ENCODE assay signal across 1 cellular context in the genomic region with DNA sequence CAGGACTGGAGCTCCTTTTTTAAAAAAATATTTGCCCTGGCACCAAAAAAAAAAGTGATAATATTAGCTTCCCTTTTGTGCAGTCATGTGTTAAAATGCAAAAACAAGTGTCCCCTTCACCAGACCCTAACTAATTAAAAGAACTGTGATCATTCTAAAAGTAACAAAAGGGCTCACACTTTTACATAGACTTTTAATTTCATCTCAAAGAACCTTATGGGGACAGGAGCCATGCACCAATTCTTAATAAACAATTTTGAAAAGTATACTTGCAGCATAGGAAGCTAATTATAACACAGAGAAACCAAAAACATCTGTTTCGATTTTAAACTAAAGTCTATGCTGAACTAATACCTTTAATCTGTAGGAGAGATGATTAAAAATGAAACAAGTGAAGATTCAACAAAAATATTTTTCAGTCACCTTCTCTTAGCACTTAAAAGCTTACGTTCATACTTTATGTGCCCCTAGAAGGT.
TF ChIP-seq lines count a peak whose summit lies in the region.

No MANE protein-coding gene starts in this region.

TF ChIP-seq in GM12878, 131 proteins besides CTCF, POLR2A, EP300 and RAD21 (continued from another document and continues in another):
- TF ChIP-seq, protein P1, sequence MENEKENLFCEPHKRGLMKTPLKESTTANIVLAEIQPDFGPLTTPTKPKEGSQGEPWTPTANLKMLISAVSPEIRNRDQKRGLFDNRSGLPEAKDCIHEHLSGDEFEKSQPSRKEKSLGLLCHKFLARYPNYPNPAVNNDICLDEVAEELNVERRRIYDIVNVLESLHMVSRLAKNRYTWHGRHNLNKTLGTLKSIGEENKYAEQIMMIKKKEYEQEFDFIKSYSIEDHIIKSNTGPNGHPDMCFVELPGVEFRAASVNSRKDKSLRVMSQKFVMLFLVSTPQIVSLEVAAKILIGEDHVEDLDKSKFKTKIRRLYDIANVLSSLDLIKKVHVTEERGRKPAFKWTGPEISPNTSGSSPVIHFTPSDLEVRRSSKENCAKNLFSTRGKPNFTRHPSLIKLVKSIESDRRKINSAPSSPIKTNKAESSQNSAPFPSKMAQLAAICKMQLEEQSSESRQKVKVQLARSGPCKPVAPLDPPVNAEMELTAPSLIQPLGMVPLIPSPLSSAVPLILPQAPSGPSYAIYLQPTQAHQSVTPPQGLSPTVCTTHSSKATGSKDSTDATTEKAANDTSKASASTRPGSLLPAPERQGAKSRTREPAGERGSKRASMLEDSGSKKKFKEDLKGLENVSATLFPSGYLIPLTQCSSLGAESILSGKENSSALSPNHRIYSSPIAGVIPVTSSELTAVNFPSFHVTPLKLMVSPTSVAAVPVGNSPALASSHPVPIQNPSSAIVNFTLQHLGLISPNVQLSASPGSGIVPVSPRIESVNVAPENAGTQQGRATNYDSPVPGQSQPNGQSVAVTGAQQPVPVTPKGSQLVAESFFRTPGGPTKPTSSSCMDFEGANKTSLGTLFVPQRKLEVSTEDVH (IDR thresholded peaks at IDR 0.05; ENCODE audit: low read depth, partially characterized antibody), result no peak
- TF ChIP-seq NR2C1 (IDR thresholded peaks at IDR 0.05) (no peak), IRF4 (IDR thresholded peaks at IDR 0.05; ENCODE audit: low read depth, low read length) (0 out of 2 replicates have a peak, but pooled peaks have one; percentile 9), CBFB (IDR thresholded peaks at IDR 0.05; ENCODE audit: low read depth) (no peak), CBX5 (IDR thresholded peaks at IDR 0.05; ENCODE audit: low read depth) (0 out of 2 replicates have a peak, but pooled peaks have one; percentile 44), SREBF1 (IDR thresholded peaks at IDR 0.05; ENCODE audit: low read length) (no peak), CBX3 (IDR thresholded peaks at IDR 0.05; ENCODE audit: borderline replicate concordance, low read depth) (no peak), HDGF (IDR thresholded peaks at IDR 0.05) (no peak), IKZF2 (IDR thresholded peaks at IDR 0.05) (peak; percentile 18 to 30; a peak in 2 of 4 replicates), ZNF622 (IDR thresholded peaks at IDR 0.05) (no peak), SUZ12 (IDR thresholded peaks at IDR 0.05; ENCODE audit: unreplicated experiment) (no peak), FOS (IDR thresholded peaks at IDR 0.05; ENCODE audit: borderline replicate concordance, extremely low read depth, insufficient read length) (no peak), RFX5 (IDR thresholded peaks at IDR 0.05; ENCODE audit: low read depth, low read length) (no peak), TARDBP (IDR thresholded peaks at IDR 0.05; ENCODE audit: borderline replicate concordance) (no peak), SMARCA5 (IDR thresholded peaks at IDR 0.05) (no peak), ZNF274 (IDR thresholded peaks at IDR 0.05; ENCODE audit: insufficient read depth, insufficient read length) (no peak), SIN3A (IDR thresholded peaks at IDR 0.05; ENCODE audit: low read depth, low read length) (no peak), JUND (IDR thresholded peaks at IDR 0.05; ENCODE audit: low read depth, low read length) (no peak), ATF7 (IDR thresholded peaks at IDR 0.05; ENCODE audit: low read depth) (peak; percentile 54; the same call in 1 of the 2 replicates), ZZZ3 (IDR thresholded peaks at IDR 0.05; ENCODE audit: control insufficient read depth, insufficient read length, low read depth) (no peak), HDAC2 (IDR thresholded peaks at IDR 0.05) (0 out of 2 replicates have a peak, but pooled peaks have one; percentile 85), NBN (IDR thresholded peaks at IDR 0.05) (peak; percentile 76; the same call in 1 of the 2 replicates), SMAD1 (IDR thresholded peaks at IDR 0.05; ENCODE audit: low read depth, partially characterized antibody) (no peak), RCOR1 (conservative IDR thresholded peaks at IDR 0.05; ENCODE audit: low read depth, low read length) (no peak), MTA2 (IDR thresholded peaks at IDR 0.05; ENCODE audit: low read depth) (peak; percentile 96), MYC (IDR thresholded peaks at IDR 0.05; ENCODE audit: insufficient read depth, insufficient read length, insufficient replicate concordance, low read length, severe bottlenecking) (no peak), POLR2AphosphoS2 (IDR thresholded peaks at IDR 0.05; ENCODE audit: low read depth, low read length) (no peak), KAT2A (conservative IDR thresholded peaks at IDR 0.05; ENCODE audit: control insufficient read depth, low read depth, low read length) (no peak), BMI1 (IDR thresholded peaks at IDR 0.05; ENCODE audit: borderline replicate concordance) (0 out of 2 replicates have a peak, but pooled peaks have one; percentile 60), SPI1 (IDR thresholded peaks at IDR 0.05; ENCODE audit: borderline replicate concordance, insufficient read depth, low read depth, low read length) (no peak), IKZF1 (conservative IDR thresholded peaks at IDR 0.05) (no peak; the same call in 1 of the 2 replicates), YBX1 (IDR thresholded peaks at IDR 0.05) (no peak), DPF2 (IDR thresholded peaks at IDR 0.05) (peak; percentile 73), MEF2A (IDR thresholded peaks at IDR 0.05; ENCODE audit: insufficient read depth, low read depth, low read length) (peak; percentile 82), GABPA (IDR thresholded peaks at IDR 0.05; ENCODE audit: low read depth) (0 out of 2 replicates have a peak, but pooled peaks have one; percentile 10), TCF7 (IDR thresholded peaks at IDR 0.05; ENCODE audit: borderline replicate concordance) (0 out of 2 replicates have a peak, but pooled peaks have one; percentile 12), ESRRA (IDR thresholded peaks at IDR 0.05; ENCODE audit: low read length) (no peak)
- TF ChIP-seq, protein P2, sequence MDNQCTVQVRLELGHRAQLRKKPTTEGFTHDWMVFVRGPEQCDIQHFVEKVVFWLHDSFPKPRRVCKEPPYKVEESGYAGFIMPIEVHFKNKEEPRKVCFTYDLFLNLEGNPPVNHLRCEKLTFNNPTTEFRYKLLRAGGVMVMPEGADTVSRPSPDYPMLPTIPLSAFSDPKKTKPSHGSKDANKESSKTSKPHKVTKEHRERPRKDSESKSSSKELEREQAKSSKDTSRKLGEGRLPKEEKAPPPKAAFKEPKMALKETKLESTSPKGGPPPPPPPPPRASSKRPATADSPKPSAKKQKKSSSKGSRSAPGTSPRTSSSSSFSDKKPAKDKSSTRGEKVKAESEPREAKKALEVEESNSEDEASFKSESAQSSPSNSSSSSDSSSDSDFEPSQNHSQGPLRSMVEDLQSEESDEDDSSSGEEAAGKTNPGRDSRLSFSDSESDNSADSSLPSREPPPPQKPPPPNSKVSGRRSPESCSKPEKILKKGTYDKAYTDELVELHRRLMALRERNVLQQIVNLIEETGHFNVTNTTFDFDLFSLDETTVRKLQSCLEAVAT (IDR thresholded peaks at IDR 0.05), result no peak
- TF ChIP-seq, protein P3, sequence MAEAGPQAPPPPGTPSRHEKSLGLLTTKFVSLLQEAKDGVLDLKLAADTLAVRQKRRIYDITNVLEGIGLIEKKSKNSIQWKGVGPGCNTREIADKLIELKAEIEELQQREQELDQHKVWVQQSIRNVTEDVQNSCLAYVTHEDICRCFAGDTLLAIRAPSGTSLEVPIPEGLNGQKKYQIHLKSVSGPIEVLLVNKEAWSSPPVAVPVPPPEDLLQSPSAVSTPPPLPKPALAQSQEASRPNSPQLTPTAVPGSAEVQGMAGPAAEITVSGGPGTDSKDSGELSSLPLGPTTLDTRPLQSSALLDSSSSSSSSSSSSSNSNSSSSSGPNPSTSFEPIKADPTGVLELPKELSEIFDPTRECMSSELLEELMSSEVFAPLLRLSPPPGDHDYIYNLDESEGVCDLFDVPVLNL (IDR thresholded peaks at IDR 0.05; ENCODE audit: low read depth, low read length), result no peak
- TF ChIP-seq, protein P4, sequence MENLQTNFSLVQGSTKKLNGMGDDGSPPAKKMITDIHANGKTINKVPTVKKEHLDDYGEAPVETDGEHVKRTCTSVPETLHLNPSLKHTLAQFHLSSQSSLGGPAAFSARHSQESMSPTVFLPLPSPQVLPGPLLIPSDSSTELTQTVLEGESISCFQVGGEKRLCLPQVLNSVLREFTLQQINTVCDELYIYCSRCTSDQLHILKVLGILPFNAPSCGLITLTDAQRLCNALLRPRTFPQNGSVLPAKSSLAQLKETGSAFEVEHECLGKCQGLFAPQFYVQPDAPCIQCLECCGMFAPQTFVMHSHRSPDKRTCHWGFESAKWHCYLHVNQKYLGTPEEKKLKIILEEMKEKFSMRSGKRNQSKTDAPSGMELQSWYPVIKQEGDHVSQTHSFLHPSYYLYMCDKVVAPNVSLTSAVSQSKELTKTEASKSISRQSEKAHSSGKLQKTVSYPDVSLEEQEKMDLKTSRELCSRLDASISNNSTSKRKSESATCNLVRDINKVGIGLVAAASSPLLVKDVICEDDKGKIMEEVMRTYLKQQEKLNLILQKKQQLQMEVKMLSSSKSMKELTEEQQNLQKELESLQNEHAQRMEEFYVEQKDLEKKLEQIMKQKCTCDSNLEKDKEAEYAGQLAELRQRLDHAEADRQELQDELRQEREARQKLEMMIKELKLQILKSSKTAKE (IDR thresholded peaks at IDR 0.05; ENCODE audit: low read depth, poor library complexity, severe bottlenecking), result no peak
- TF ChIP-seq, protein P5, sequence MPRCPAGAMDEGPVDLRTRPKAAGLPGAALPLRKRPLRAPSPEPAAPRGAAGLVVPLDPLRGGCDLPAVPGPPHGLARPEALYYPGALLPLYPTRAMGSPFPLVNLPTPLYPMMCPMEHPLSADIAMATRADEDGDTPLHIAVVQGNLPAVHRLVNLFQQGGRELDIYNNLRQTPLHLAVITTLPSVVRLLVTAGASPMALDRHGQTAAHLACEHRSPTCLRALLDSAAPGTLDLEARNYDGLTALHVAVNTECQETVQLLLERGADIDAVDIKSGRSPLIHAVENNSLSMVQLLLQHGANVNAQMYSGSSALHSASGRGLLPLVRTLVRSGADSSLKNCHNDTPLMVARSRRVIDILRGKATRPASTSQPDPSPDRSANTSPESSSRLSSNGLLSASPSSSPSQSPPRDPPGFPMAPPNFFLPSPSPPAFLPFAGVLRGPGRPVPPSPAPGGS (IDR thresholded peaks at IDR 0.05; ENCODE audit: borderline replicate concordance, insufficient read depth, low read depth, low read length, poor library complexity, severe bottlenecking), result no peak
- TF ChIP-seq, protein P6, sequence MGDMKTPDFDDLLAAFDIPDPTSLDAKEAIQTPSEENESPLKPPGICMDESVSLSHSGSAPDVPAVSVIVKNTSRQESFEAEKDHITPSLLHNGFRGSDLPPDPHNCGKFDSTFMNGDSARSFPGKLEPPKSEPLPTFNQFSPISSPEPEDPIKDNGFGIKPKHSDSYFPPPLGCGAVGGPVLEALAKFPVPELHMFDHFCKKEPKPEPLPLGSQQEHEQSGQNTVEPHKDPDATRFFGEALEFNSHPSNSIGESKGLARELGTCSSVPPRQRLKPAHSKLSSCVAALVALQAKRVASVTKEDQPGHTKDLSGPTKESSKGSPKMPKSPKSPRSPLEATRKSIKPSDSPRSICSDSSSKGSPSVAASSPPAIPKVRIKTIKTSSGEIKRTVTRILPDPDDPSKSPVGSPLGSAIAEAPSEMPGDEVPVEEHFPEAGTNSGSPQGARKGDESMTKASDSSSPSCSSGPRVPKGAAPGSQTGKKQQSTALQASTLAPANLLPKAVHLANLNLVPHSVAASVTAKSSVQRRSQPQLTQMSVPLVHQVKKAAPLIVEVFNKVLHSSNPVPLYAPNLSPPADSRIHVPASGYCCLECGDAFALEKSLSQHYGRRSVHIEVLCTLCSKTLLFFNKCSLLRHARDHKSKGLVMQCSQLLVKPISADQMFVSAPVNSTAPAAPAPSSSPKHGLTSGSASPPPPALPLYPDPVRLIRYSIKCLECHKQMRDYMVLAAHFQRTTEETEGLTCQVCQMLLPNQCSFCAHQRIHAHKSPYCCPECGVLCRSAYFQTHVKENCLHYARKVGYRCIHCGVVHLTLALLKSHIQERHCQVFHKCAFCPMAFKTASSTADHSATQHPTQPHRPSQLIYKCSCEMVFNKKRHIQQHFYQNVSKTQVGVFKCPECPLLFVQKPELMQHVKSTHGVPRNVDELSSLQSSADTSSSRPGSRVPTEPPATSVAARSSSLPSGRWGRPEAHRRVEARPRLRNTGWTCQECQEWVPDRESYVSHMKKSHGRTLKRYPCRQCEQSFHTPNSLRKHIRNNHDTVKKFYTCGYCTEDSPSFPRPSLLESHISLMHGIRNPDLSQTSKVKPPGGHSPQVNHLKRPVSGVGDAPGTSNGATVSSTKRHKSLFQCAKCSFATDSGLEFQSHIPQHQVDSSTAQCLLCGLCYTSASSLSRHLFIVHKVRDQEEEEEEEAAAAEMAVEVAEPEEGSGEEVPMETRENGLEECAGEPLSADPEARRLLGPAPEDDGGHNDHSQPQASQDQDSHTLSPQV (IDR thresholded peaks at IDR 0.05), result no peak
- TF ChIP-seq, protein P7, sequence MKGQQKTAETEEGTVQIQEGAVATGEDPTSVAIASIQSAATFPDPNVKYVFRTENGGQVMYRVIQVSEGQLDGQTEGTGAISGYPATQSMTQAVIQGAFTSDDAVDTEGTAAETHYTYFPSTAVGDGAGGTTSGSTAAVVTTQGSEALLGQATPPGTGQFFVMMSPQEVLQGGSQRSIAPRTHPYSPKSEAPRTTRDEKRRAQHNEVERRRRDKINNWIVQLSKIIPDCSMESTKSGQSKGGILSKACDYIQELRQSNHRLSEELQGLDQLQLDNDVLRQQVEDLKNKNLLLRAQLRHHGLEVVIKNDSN (IDR thresholded peaks at IDR 0.05; ENCODE audit: borderline replicate concordance, extremely low read length, insufficient read depth, low read depth, low read length), result no peak
- TF ChIP-seq, protein P8, sequence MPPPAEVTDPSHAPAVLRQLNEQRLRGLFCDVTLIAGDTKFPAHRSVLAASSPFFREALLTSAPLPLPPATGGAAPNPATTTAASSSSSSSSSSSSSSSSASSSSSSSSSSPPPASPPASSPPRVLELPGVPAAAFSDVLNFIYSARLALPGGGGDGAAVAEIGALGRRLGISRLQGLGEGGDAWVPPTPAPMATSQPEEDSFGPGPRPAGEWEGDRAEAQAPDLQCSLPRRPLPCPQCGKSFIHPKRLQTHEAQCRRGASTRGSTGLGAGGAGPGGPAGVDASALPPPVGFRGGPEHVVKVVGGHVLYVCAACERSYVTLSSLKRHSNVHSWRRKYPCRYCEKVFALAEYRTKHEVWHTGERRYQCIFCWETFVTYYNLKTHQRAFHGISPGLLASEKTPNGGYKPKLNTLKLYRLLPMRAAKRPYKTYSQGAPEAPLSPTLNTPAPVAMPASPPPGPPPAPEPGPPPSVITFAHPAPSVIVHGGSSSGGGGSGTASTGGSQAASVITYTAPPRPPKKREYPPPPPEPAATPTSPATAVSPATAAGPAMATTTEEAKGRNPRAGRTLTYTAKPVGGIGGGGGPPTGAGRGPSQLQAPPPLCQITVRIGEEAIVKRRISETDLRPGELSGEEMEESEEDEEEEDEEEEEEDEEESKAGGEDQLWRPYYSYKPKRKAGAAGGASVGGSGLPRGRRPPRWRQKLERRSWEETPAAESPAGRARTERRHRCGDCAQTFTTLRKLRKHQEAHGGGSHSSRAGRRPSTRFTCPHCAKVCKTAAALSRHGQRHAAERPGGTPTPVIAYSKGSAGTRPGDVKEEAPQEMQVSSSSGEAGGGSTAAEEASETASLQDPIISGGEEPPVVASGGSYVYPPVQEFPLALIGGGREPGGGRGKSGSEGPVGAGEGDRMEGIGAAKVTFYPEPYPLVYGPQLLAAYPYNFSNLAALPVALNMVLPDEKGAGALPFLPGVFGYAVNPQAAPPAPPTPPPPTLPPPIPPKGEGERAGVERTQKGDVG (CRISPR knock-in tag; IDR thresholded peaks at IDR 0.05), result no peak
